Comparison of ENCODE assay signal across 9 cellular contexts in genomic region chr6:79672631-79673065, GRCh38. TPM values are rescaled to one million over a fixed set of nuclear protein-coding genes. Genes with fewer than 3 reads are reported as not detected.
DNase-seq lines count a peak whose midpoint lies in the region; ATAC-seq, FAIRE-seq and TF ChIP-seq lines count a peak whose summit lies in the region.
"Had no signal": no experiment of that assay in that cellular context is flagged by ENCODE, and none has a peak within 500 bp of the region (broad histone marks: within the 10 kb centered on the region; RNA-seq: fewer than 3 reads in every experiment).

No MANE protein-coding gene starts in this region.

- no peaks in the 10 kb centered on the region for H4K20me1 ChIP-seq in OCI-LY7 (ENCODE audit: insufficient read depth, low read length)

- no peaks in the 10 kb centered on the region for H3K27me3 ChIP-seq in small intestine (ENCODE audit: control insufficient read depth in 2 of 2, insufficient read depth in 2 of 2, low read length in 2 of 2)

- H3K4me3 ChIP-seq in A549 (no peak overlapping the region), GM12864 (ENCODE audit: low read depth, low read length) (no peak overlapping the region), OCI-LY7 (ENCODE audit: low read depth, low read length, poor library complexity, severe bottlenecking) (no peak overlapping the region), epithelial cell of proximal tubule (ENCODE audit: low read depth, low read length) (no peak overlapping the region), small intestine (ENCODE audit: low read depth in 1 of 2, low read length in 2 of 2) (no peak overlapping the region)
- H3K4me3 ChIP-seq: HAP-1 had no signal

- H3K79me2 ChIP-seq in OCI-LY7 (ENCODE audit: insufficient read depth, low read depth, low read length) = no peaks in the 10 kb centered on the region

- TF ChIP-seq RAD21 in A549 (conservative IDR thresholded peaks at IDR 0.05 in 1 of 2, IDR thresholded peaks at IDR 0.05 in 1 of 2) = peak; percentile 71 to 75

- TF ChIP-seq POLR2A in A549 (IDR thresholded peaks at IDR 0.05; ENCODE audit: low read length) = no peak

- TF ChIP-seq CTCF in A549 (IDR thresholded peaks at IDR 0.05) (peak; percentile 61), GM12864 (IDR thresholded peaks at IDR 0.05; ENCODE audit: low read depth, low read length, missing control alignments) (peak; percentile 56), OCI-LY7 (conservative IDR thresholded peaks at IDR 0.05; ENCODE audit: low read length) (peak; percentile 74), epithelial cell of proximal tubule (conservative IDR thresholded peaks at IDR 0.05; ENCODE audit: low read depth, low read length) (peak; percentile 74)

- H3K27ac ChIP-seq in A549 (no peak overlapping the region), OCI-LY7 (ENCODE audit: low read depth, low read length, poor library complexity, severe bottlenecking) (no peak overlapping the region), small intestine (ENCODE audit: low read depth in 1 of 2, low read length in 1 of 2) (no peak overlapping the region)

- H3K36me3 ChIP-seq in OCI-LY7 (ENCODE audit: insufficient read depth, low read length) (no peaks in the 10 kb centered on the region), small intestine (ENCODE audit: control insufficient read depth in 2 of 2, insufficient read depth in 2 of 2, low read length in 2 of 2) (peaks cover 0 to under 1% of the 10 kb centered on the region in 2 donors)
- H3K36me3 ChIP-seq: HAP-1 had no signal

- no peak for TF ChIP-seq EP300 in A549 (IDR thresholded peaks at IDR 0.05)

- H3K9me3 ChIP-seq in A549 = no peaks in the 10 kb centered on the region
- no peaks in the 10 kb centered on the region for H3K9me3 ChIP-seq in OCI-LY7 (ENCODE audit: low read length)
- no peaks in the 10 kb centered on the region for H3K9me3 ChIP-seq in small intestine (ENCODE audit: control insufficient read depth, low read depth)
- H3K9me3 ChIP-seq: HAP-1 had no signal

- 20% methylated on average over 1 of the region's 1 CpG for WGBS in A549 (ENCODE audit: missing lambda C conversion rate)
- 16 to 40% (median 29%) methylated on average over 1 of the region's 1 CpG for WGBS in small intestine, 3 donors

- ATAC-seq in A549 = peak in 1 of 2 experiments; percentile 59; a peak in 1 of 6 replicates
- ATAC-seq in GM18858 (IDR thresholded peaks at IDR 0.05; ENCODE audit: unreplicated experiment) = no peak

- H2AFZ ChIP-seq in OCI-LY7 (ENCODE audit: low read length) = no peak overlapping the region

- peaks cover 12% of the 10 kb centered on the region; the same call in 2 of the 3 replicates for H3K4me1 ChIP-seq in A549
- no peaks in the 10 kb centered on the region for H3K4me1 ChIP-seq in OCI-LY7 (ENCODE audit: insufficient read depth, low read length, poor library complexity, severe bottlenecking)
- peaks cover 0 to 6% of the 10 kb centered on the region in 2 donors for H3K4me1 ChIP-seq in small intestine (ENCODE audit: control insufficient read depth in 2 of 2, insufficient read depth in 1 of 2, low read depth in 1 of 2, low read length in 1 of 2)
- H3K4me1 ChIP-seq: HAP-1 had no signal

- no TSS peak for BruUV-seq in OCI-LY7 (replicated peaks; lab: Mats Ljungman, UMichigan)

- no peaks in the 10 kb centered on the region for H3K9me2 ChIP-seq in OCI-LY7 (ENCODE audit: insufficient read depth, low read length)

- H3K4me2 ChIP-seq in A549 (0 out of 3 replicates have a peak overlapping the region, but pooled peaks have one; percentile 25), OCI-LY7 (ENCODE audit: low read length) (no peak overlapping the region)

- DNase-seq in A549 (ENCODE audit: low read depth in 1 of 2, low spot score in 1 of 2) = peak; percentile 2 to 37
- DNase-seq in GM12864 (ENCODE audit: low read depth) = no peak
- DNase-seq in OCI-LY7 (ENCODE audit: low spot score) = no peak
- no peak for DNase-seq in epithelial cell of proximal tubule (ENCODE audit: low read depth)
- DNase-seq in small intestine = peak; percentile 82
- no peak for DNase-seq in stimulated activated CD8-positive, alpha-beta memory T cell treated with anti-CD3 and anti-CD28 coated beads, Interleukin-4, amount 100 ng/mL, for 48 hours
- no peak for DNase-seq in HEK293T (ENCODE audit: extremely low spot score)

- POLR2A ChIA-PET in A549 (lab: Yijun Ruan, JAX) = no interaction called here
- POLR2A ChIA-PET in OCI-LY7 (lab: Charles Lee) = no interaction called here
- POLR2A ChIA-PET in HEK293T (lab: Yijun Ruan, JAX) = no interaction called here

- intact Hi-C loops in OCI-LY7 (cut with micrococcal nuclease; ENCODE audit: unreplicated experiment) = no loop called here

- FAIRE-seq in A549 (lab: Jason Lieb, UNC) (no peak), small intestine (lab: Jason Lieb, UNC) (no peak)

- CTCF ChIA-PET in A549 (lab: Yijun Ruan, JAX) (interaction anchor here (0.7 to 2.1 kb wide), 12 partner anchors 13 to 136 kb away, joined by 3 to 14 read pairs (median 4); partner anchors contain the start of gene LCA5), OCI-LY7 (lab: Charles Lee; ENCODE audit: unreplicated experiment) (no interaction called here), HEK293T (lab: Yijun Ruan, JAX) (interaction anchor here (0.6 to 1.5 kb wide), 6 partner anchors 15 to 102 kb away, joined by 3 to 4 read pairs (median 4); no protein-coding TSS in a partner anchor)

TF ChIP-seq in A549, 52 proteins besides CTCF, POLR2A, EP300 and RAD21:
- no peak for TF ChIP-seq HMGXB4 (CRISPR knock-in tag; IDR thresholded peaks at IDR 0.05; ENCODE audit: borderline replicate concordance)
- no peak for TF ChIP-seq JUNB (IDR thresholded peaks at IDR 0.05)
- TF ChIP-seq CEBPB (IDR thresholded peaks at IDR 0.05) = no peak
- no peak for TF ChIP-seq POLR2AphosphoS2 (conservative IDR thresholded peaks at IDR 0.05; ENCODE audit: low read length)
- peak; percentile 69 for TF ChIP-seq SMC3 (IDR thresholded peaks at IDR 0.05)
- TF ChIP-seq HEYL (CRISPR knock-in tag; IDR thresholded peaks at IDR 0.05) = no peak
- no peak for TF ChIP-seq CHD2 (IDR thresholded peaks at IDR 0.05; ENCODE audit: low read length, partially characterized antibody)
- no peak for TF ChIP-seq NR3C1 (IDR thresholded peaks at IDR 0.05)
- no peak for TF ChIP-seq MAFK (IDR thresholded peaks at IDR 0.05; ENCODE audit: partially characterized antibody)

TF ChIP-seq in HEK293T, 16 proteins besides CTCF, POLR2A, EP300 and RAD21:
- TF ChIP-seq SP1 (IDR thresholded peaks at IDR 0.05) (no peak), CTBP1 (IDR thresholded peaks at IDR 0.05; ENCODE audit: borderline replicate concordance) (no peak), FOXA1 (IDR thresholded peaks at IDR 0.05) (no peak), L3MBTL2 (conservative IDR thresholded peaks at IDR 0.05) (no peak), SUZ12 (IDR thresholded peaks at IDR 0.05) (no peak), LEF1 (IDR thresholded peaks at IDR 0.05; ENCODE audit: borderline replicate concordance) (no peak), TARDBP (IDR thresholded peaks at IDR 0.05) (no peak), PKNOX1 (IDR thresholded peaks at IDR 0.05) (no peak), HDGF (IDR thresholded peaks at IDR 0.05; ENCODE audit: borderline replicate concordance) (no peak), NFRKB (IDR thresholded peaks at IDR 0.05) (no peak), ARNT (IDR thresholded peaks at IDR 0.05) (no peak), ELF4 (IDR thresholded peaks at IDR 0.05) (no peak), FOXK2 (IDR thresholded peaks at IDR 0.05) (no peak), BHLHE40 (IDR thresholded peaks at IDR 0.05; ENCODE audit: borderline replicate concordance) (no peak), FOXM1 (IDR thresholded peaks at IDR 0.05; ENCODE audit: borderline replicate concordance) (no peak), ZNF384 (IDR thresholded peaks at IDR 0.05) (no peak)
TF ChIP-seq in HEK293T: peak in this region for 0.

RNA-seq across cellular contexts. Expression of gene SH3BGRL2, which starts 41.5 kb away (rescaled TPM):
- polyA plus RNA-seq in A549 (2011; rRNA removed) (1.9 and 2.0 TPM in 2 replicates), A549 (2017; fragmentation: RNase III; extraction: RNeasy Plus Mini Kit Qiagen cat#74134 plus additional on column Dnase treatment) (0.42 to 0.48 TPM (median 0.46 TPM) in 3 replicates), small intestine (10 to 100 TPM; 31.9 to 41.2 (median 36.3) TPM)
- polyA plus RNA-seq in A549 (2012; cell fraction: cytosol; rRNA removed) = 0.17 and 0.19 TPM in 2 replicates
- 0.08 and 0.10 TPM in 2 replicates for polyA plus RNA-seq in A549 (2012; cell fraction: nucleus; rRNA removed)
- 0.68 and 0.79 TPM in 2 replicates for polyA minus RNA-seq in A549 (2011; rRNA and poly(A)+ RNA removed)
- 0.03 TPM in 1 of 2 replicates, not detected in the other for total RNA-seq in OCI-LY7 (2014; rRNA removed; shearing (Covaris generic))
- total RNA-seq in OCI-LY7 (2022) (0.09 and 0.25 TPM in 2 replicates), epithelial cell of proximal tubule (10.3 and 13.9 TPM in 2 replicates)

Comparison
In these comparisons a context has a peak if more than half of its experiments do, and no peak if none do; other contexts are left out.
1. DNase-seq: peak in A549 (2 of 2) and small intestine (single experiment); none in GM12864 (single experiment), OCI-LY7 (single experiment), epithelial cell of proximal tubule (single experiment), stimulated activated CD8-positive, alpha-beta memory T cell treated with anti-CD3 and anti-CD28 coated beads, Interleukin-4, amount 100 ng/mL, for 48 hours (single experiment) and HEK293T (single experiment).
2. Peak in every context shown above with its lines, with median percentiles within 50 percentile points of each other: CTCF ChIP-seq.